8 cellular contexts compared by ENCODE assay signal in the genomic region with DNA sequence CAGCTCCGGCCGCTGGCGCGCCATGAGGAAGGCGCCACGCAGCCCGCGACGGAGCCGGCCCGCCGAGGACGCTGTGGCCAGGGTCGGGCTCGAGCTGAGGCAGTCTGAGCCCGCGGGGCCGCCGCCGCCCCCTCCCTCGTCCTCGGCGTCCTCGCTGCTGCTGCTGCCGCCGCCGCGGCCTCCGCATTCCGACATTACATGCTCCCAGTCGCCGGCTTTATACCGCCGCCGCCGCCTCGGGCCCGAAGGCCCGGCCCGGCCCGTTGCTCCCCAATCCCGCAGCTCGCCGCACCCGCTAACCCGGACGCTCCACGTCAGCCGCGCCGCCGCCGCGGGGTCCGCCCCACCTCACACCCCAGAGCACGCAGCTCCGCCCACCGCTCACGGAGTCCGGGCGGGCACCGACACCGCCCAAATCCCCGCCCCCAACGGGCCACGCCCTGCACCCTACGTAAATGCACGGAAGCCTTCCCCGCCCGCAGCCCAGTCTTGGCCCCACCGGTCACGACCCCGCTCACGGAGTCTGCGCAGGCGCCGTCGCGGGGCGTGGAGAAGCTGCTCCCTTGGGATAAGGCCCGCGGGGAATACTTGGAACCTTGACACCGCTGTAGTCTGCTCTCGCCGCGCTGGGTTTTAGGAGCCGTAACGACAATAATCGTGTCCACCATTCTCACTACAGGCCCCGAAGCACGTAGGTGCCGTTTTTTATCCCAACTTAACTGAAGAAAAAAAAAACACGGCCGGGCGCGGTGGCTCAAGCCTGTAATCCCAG. TPM values are rescaled to one million over a fixed set of nuclear protein-coding genes. Genes with fewer than 3 reads are reported as not detected.
A peak's percentile ranks its signal among the peaks of the same experiment; 100 is the strongest.
DNase-seq lines count a peak whose midpoint lies in the region; ATAC-seq and TF ChIP-seq lines count a peak whose summit lies in the region.

A gene with protein sequence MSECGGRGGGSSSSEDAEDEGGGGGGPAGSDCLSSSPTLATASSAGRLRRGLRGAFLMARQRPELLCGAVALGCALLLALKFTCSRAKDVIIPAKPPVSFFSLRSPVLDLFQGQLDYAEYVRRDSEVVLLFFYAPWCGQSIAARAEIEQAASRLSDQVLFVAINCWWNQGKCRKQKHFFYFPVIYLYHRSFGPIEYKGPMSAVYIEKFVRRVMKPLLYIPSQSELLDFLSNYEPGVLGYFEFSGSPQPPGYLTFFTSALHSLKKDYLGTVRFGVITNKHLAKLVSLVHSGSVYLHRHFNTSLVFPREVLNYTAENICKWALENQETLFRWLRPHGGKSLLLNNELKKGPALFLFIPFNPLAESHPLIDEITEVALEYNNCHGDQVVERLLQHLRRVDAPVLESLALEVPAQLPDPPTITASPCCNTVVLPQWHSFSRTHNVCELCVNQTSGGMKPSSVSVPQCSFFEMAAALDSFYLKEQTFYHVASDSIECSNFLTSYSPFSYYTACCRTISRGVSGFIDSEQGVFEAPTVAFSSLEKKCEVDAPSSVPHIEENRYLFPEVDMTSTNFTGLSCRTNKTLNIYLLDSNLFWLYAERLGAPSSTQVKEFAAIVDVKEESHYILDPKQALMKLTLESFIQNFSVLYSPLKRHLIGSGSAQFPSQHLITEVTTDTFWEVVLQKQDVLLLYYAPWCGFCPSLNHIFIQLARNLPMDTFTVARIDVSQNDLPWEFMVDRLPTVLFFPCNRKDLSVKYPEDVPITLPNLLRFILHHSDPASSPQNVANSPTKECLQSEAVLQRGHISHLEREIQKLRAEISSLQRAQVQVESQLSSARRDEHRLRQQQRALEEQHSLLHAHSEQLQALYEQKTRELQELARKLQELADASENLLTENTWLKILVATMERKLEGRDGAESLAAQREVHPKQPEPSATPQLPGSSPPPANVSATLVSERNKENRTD (minus strand): TSS at position 322 of the 772 bp plus-strand sequence. CDS start 127 bp downstream, at position 195.

- peak within 1 kb of the TSS; percentile 92 for H3K4me3 Mint-ChIP-seq in progenitor cell of endocrine pancreas (ENCODE audit: low read depth)

- TF ChIP-seq CTCF in GM13976 (IDR thresholded peaks at IDR 0.05; ENCODE audit: borderline replicate concordance, control extremely low read depth, extremely low read depth, insufficient read depth, missing control alignments) (no peak), progenitor cell of endocrine pancreas (IDR thresholded peaks at IDR 0.05; ENCODE audit: unreplicated experiment) (no peak)

- peaks cover 3% of the 10 kb centered on the region for H3K36me3 Mint-ChIP-seq in progenitor cell of endocrine pancreas (ENCODE audit: insufficient read depth)

- H3K27me3 Mint-ChIP-seq in progenitor cell of endocrine pancreas = no peaks in the 10 kb centered on the region

- in situ Hi-C loops in GM13976 (cut with MboI; ENCODE audit: low sequenced_read_pairs, unreplicated experiment) = no loop called here

- ATAC-seq in HG02870 (IDR thresholded peaks at IDR 0.05; ENCODE audit: unreplicated experiment) = peak; percentile 83
- peak; percentile 97 to 98 for ATAC-seq in left cardiac atrium

- intact Hi-C loops in T-helper 1 cell treated with Interleukin-12 subunit alpha and Interleukin-12 subunit beta and Interleukin-4 antibody, amounts not matched to agents 30 ng/mL and 1 ng/mL, for 36 hours (cut with micrococcal nuclease) = loop anchor here (1.0 to 10.0 kb wide), 12 partner anchors 41 to 998 kb away; partner anchors contain the start of genes CLEC16A, DEXI, LITAF and RSL1D1
- intact Hi-C loops in left cardiac atrium (cut with DNase I) = loop anchor here in 1 of 2 donors (5.0 kb wide), 1 partner anchor 55 kb away; the partner anchor contains the start of gene ZC3H7A

- peaks cover 29% of the 10 kb centered on the region for H3K4me1 Mint-ChIP-seq in progenitor cell of endocrine pancreas (ENCODE audit: low read depth)

- no peaks in the 10 kb centered on the region for H3K9me3 Mint-ChIP-seq in progenitor cell of endocrine pancreas (ENCODE audit: low read depth)

- peak; percentile 98 for DNase-seq in GM13976 (ENCODE audit: low spot score)
- DNase-seq in NCI-H146 treated with DMSO at 0.1 percent for 48 hours (lab: John Stamatoyannopoulos, UW; ENCODE audit: unreplicated experiment) = peak; percentile 96
- DNase-seq in amniotic stem cell (lab: John Stamatoyannopoulos, UW) = peak; percentile 95
- DNase-seq in left cardiac atrium = peak; percentile 99
- peak; percentile 98 for DNase-seq in progenitor cell of endocrine pancreas (ENCODE audit: low spot score, unreplicated experiment)
- peak; percentile 100 for DNase-seq in ureter (ENCODE audit: low spot score)

- H3K27ac Mint-ChIP-seq in progenitor cell of endocrine pancreas = peak within 1 kb of the TSS; percentile 98

RNA-seq across cellular contexts. Expression of the gene that starts here (rescaled TPM):
- total RNA-seq in T-helper 1 cell treated with Interleukin-12 subunit alpha and Interleukin-12 subunit beta and Interleukin-4 antibody, amounts not matched to agents 30 ng/mL and 1 ng/mL, for 36 hours = 55.3 and 59.4 TPM in 2 replicates
- total RNA-seq in left cardiac atrium (10 to 100 TPM; 21.8 to 30.4 TPM), progenitor cell of endocrine pancreas (24.9 and 30.8 TPM in 2 replicates), ureter (49.9 TPM)

Comparison
In these comparisons a context has a peak if more than half of its experiments do, and no peak if none do; other contexts are left out.
1. Peak in every context shown above with its lines: DNase-seq and ATAC-seq.